In the genomic region with DNA sequence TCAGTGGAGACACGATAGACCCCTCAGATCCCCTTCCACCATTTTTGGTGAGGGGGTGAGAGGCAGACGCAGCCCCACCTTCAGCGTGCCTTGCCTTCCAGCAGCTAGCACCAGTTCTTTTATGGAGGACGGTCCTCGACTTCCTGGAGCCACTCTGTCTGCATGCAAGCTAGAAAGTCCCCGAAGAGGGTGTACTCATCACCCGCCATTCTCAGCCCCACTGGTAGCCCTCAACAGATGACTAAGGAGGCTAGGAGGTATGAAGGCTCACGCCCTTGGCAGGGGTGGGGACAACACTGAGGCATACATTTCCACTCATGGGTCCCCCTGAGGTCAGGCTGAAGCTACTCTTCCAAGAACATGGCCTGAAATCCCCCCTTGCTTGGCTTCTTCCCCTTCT, we compare ENCODE assay signal across 25 cellular contexts. TPM values are rescaled to one million over a fixed set of nuclear protein-coding genes. Genes with fewer than 3 reads are reported as not detected.
DNase-seq lines count a peak whose midpoint lies in the region; ATAC-seq and TF ChIP-seq lines count a peak whose summit lies in the region.
"Had no signal": no experiment of that assay in that cellular context is flagged by ENCODE, and none has a peak within 500 bp of the region (broad histone marks: within the 10 kb centered on the region; RNA-seq: fewer than 3 reads in every experiment).

No MANE protein-coding gene starts in this region.

- peak overlapping the region; percentile 82 for H3K27ac ChIP-seq in RWPE2 (ENCODE audit: poor library complexity, severe bottlenecking)
- no peak overlapping the region for H3K27ac ChIP-seq in caudate nucleus (ENCODE audit: low read depth, low read length)
- H3K27ac ChIP-seq: BLaER1 treated with 17β-estradiol and CSF1 and Interleukin-3, amounts not matched to agents 10 nM and 100 nM had no signal

- intact Hi-C loops in sciatic nerve (cut with DNase I) = loop anchor here (10.0 kb wide), 1 partner anchor 133 kb away; a partner anchor contains a TSS

- TF ChIP-seq CTCF in RWPE2 (IDR thresholded peaks at IDR 0.05; ENCODE audit: poor library complexity, severe bottlenecking) = no peak

- H3K36me3 ChIP-seq in RWPE2 (ENCODE audit: low read depth) = no peaks in the 10 kb centered on the region
- H3K36me3 ChIP-seq: BLaER1 treated with 17β-estradiol and CSF1 and Interleukin-3, amounts not matched to agents 10 nM and 100 nM; HAP-1; MG63 had no signal

- no peak overlapping the region for H3K4me3 ChIP-seq in RWPE2 (ENCODE audit: severe bottlenecking)
- H3K4me3 ChIP-seq: BLaER1 treated with 17β-estradiol and CSF1 and Interleukin-3, amounts not matched to agents 10 nM and 100 nM; GM23338; HAP-1; MG63; PC-9 had no signal

- TF ChIP-seq POLR2A in erythroblast (IDR thresholded peaks at IDR 0.05; ENCODE audit: low read length) = no peak

- no peaks in the 10 kb centered on the region for H3K9me3 ChIP-seq in RWPE2 (ENCODE audit: severe bottlenecking)
- H3K9me3 ChIP-seq: BLaER1 treated with 17β-estradiol and CSF1 and Interleukin-3, amounts not matched to agents 10 nM and 100 nM; HAP-1; MG63 had no signal

- DNase-seq in ELR (ENCODE audit: low read depth) = peak; percentile 26
- DNase-seq in RWPE2 (ENCODE audit: low spot score) = no peak
- DNase-seq in erythroblast (lab: John Stamatoyannopoulos, UW) = peak; percentile 48 to 75
- DNase-seq in sciatic nerve (ENCODE audit: low spot score) = peak; percentile 17
- no peak for DNase-seq in NCI-H146 (lab: John Stamatoyannopoulos, UW)
- DNase-seq in caudate nucleus (lab: John Stamatoyannopoulos, UW) = no peak
- DNase-seq in DMS79 (lab: John Stamatoyannopoulos, UW) = no peak
- DNase-seq in dermis blood vessel endothelial cell = no peak
- DNase-seq: AML-193; CD4-positive, alpha-beta T cell; HFFc6; KG1; MG63; NCI-H1048; NCI-H1417; NCI-H187 treated with DMSO at 0.1 percent for 48 hours; NCI-H446 treated with DMSO at 0.1 percent for 48 hours; NCI-H526; NCI-H82; NK-92 treated with Interleukin-12 subunit alpha and Interleukin-12 subunit beta, amount 100 ng/mL, for 24 hours; PC-9; SHP77 had no signal

- H3K27me3 ChIP-seq in RWPE2 (ENCODE audit: insufficient read depth, poor library complexity, severe bottlenecking) = no peaks in the 10 kb centered on the region
- H3K27me3 ChIP-seq: BLaER1 treated with 17β-estradiol and CSF1 and Interleukin-3, amounts not matched to agents 10 nM and 100 nM; MG63 had no signal

- ATAC-seq in RWPE2 (ENCODE audit: low read depth) (no peak), sciatic nerve (no peak)
- ATAC-seq: GM23338 had no signal

- peaks cover 28% of the 10 kb centered on the region for H3K4me1 ChIP-seq in RWPE2 (ENCODE audit: insufficient read depth, poor library complexity, severe bottlenecking)
- H3K4me1 ChIP-seq: BLaER1 treated with 17β-estradiol and CSF1 and Interleukin-3, amounts not matched to agents 10 nM and 100 nM; HAP-1 had no signal

RNA-seq across cellular contexts. Expression of a gene that starts 9.0 kb away (rescaled TPM):
- total RNA-seq in sciatic nerve = 180 TPM
- total RNA-seq in dermis blood vessel endothelial cell = 108 and 353 TPM in 2 replicates

Comparison
In these comparisons a context has a peak if more than half of its experiments do, and no peak if none do; other contexts are left out.
1. DNase-seq: peak in ELR (single experiment), erythroblast (2 of 2) and sciatic nerve (single experiment); none in RWPE2 (single experiment), NCI-H146 (single experiment), caudate nucleus (0 of 61), DMS79 (single experiment) and dermis blood vessel endothelial cell (single experiment).